In genomic region chr7:106358103-106358663, GRCh38 we compare ENCODE assay signal across 12 cellular contexts.
DNase-seq lines count a peak whose midpoint lies in the region; ATAC-seq and TF ChIP-seq lines count a peak whose summit lies in the region.
"Had no signal": no experiment of that assay in that cellular context is flagged by ENCODE, and none has a peak within 500 bp of the region (broad histone marks: within the 10 kb centered on the region; RNA-seq: fewer than 3 reads in every experiment).

No MANE protein-coding gene starts in this region.

- H3K9me3 Mint-ChIP-seq in glutamatergic neuron (ENCODE audit: unreplicated experiment): peaks cover 5% of the 10 kb centered on the region

- TF ChIP-seq POLR2A in ovary (IDR thresholded peaks at IDR 0.05): no peak

- H3K4me1 Mint-ChIP-seq in glutamatergic neuron (ENCODE audit: low read depth, unreplicated experiment): no peaks in the 10 kb centered on the region
- H3K4me1 Mint-ChIP-seq: naive B cell, T-helper 17 cell had no signal

- TF ChIP-seq EP300 in ovary (IDR thresholded peaks at IDR 0.05): no peak

- intact Hi-C loops in Right ventricle myocardium superior (cut with DNase I) (no loop called here), ovary (cut with DNase I) (no loop called here)

- no peak overlapping the region for H3K27ac ChIP-seq in right atrium auricular region
- H3K27ac ChIP-seq in thoracic aorta: peak overlapping the region in 1 of 2 donors; percentile 53
- no peak overlapping the region for H3K27ac ChIP-seq in ovary

- H3K27me3 ChIP-seq in right atrium auricular region (no peaks in the 10 kb centered on the region), thoracic aorta (replicated peaks; ENCODE audit: insufficient read depth) (no peaks in the 10 kb centered on the region), ovary (no peaks in the 10 kb centered on the region)

- no peak for TF ChIP-seq CTCF in right atrium auricular region (IDR thresholded peaks at IDR 0.05)
- TF ChIP-seq CTCF in cardiac fibroblast (IDR thresholded peaks at IDR 0.05; ENCODE audit: low read depth, low read length): no peak
- TF ChIP-seq CTCF in thoracic aorta (IDR thresholded peaks at IDR 0.05): no peak
- no peak for TF ChIP-seq CTCF in ovary (IDR thresholded peaks at IDR 0.05)
- TF ChIP-seq CTCF in glutamatergic neuron (IDR thresholded peaks at IDR 0.05; ENCODE audit: partially characterized antibody, unreplicated experiment): no peak

- ATAC-seq in Right ventricle myocardium superior (ENCODE audit: poor library complexity) (peak; percentile 63), HG03139 (IDR thresholded peaks at IDR 0.05; ENCODE audit: unreplicated experiment) (peak; percentile 83), thoracic aorta (ENCODE audit: insufficient number of reproducible peaks, low FRiP score, low read depth) (peak; percentile 60), GM21576 (IDR thresholded peaks at IDR 0.05; ENCODE audit: unreplicated experiment) (no peak)
- ATAC-seq: T-helper 17 cell had no signal

- H3K36me3 ChIP-seq in right atrium auricular region (no peaks in the 10 kb centered on the region), thoracic aorta (no peaks in the 10 kb centered on the region), ovary (no peaks in the 10 kb centered on the region)

- no peak overlapping the region for H3K27ac Mint-ChIP-seq in glutamatergic neuron (ENCODE audit: unreplicated experiment)
- H3K27ac Mint-ChIP-seq: naive B cell, T-helper 17 cell had no signal

- peaks cover 16% of the 10 kb centered on the region for H3K36me3 Mint-ChIP-seq in glutamatergic neuron (ENCODE audit: unreplicated experiment)
- H3K36me3 Mint-ChIP-seq: naive B cell had no signal

- WGBS in ovary, 3 donors: 79 to 85% (median 83%) methylated on average over 2 of the region's 2 CpGs

- H3K4me3 ChIP-seq in right atrium auricular region: no peak overlapping the region
- no peak overlapping the region for H3K4me3 ChIP-seq in cardiac fibroblast (replicated peaks in 1 of 2; ENCODE audit: low read depth in 2 of 2, low read length in 2 of 2)
- H3K4me3 ChIP-seq in thoracic aorta: no peak overlapping the region
- no peak overlapping the region for H3K4me3 ChIP-seq in ovary

- H3K4me3 Mint-ChIP-seq in glutamatergic neuron (ENCODE audit: unreplicated experiment): no peak overlapping the region
- H3K4me3 Mint-ChIP-seq: naive B cell, T-helper 17 cell had no signal

- peaks cover 3% of the 10 kb centered on the region for H3K27me3 Mint-ChIP-seq in glutamatergic neuron (ENCODE audit: unreplicated experiment)

- H3K9me3 ChIP-seq in right atrium auricular region: no peaks in the 10 kb centered on the region
- H3K9me3 ChIP-seq in thoracic aorta: no peaks in the 10 kb centered on the region
- H3K9me3 ChIP-seq in ovary: no peaks in the 10 kb centered on the region

- H3K4me1 ChIP-seq in right atrium auricular region: no peaks in the 10 kb centered on the region
- peaks cover 8 to 23% of the 10 kb centered on the region in 2 donors for H3K4me1 ChIP-seq in thoracic aorta (ENCODE audit: control insufficient read depth in 1 of 2, low read depth in 2 of 2)
- no peaks in the 10 kb centered on the region for H3K4me1 ChIP-seq in ovary (ENCODE audit: insufficient read depth)

- no peak for DNase-seq in Right ventricle myocardium superior
- DNase-seq in right atrium auricular region (ENCODE audit: low spot score): no peak
- peak; percentile 70 to 87 for DNase-seq in cardiac fibroblast (ENCODE audit: low read depth in 2 of 2)
- DNase-seq in thoracic aorta (ENCODE audit: low spot score): no peak
- DNase-seq in ovary: no peak
- no peak for DNase-seq in glutamatergic neuron
- DNase-seq: activated naive CD4-positive, alpha-beta T cell; naive B cell; NCI-H2107; T-helper 17 cell had no signal

Comparison
In these comparisons a context has a peak if more than half of its experiments do, and no peak if none do; other contexts are left out.
1. DNase-seq: peak in cardiac fibroblast (2 of 2); none in Right ventricle myocardium superior (single experiment), right atrium auricular region (single experiment), thoracic aorta (single experiment), ovary (0 of 5) and glutamatergic neuron (single experiment).